ENCODE assay signal across 19 cellular contexts in genomic region chr9:99998266-99998665, GRCh38.
DNase-seq lines count a peak whose midpoint lies in the region; TF ChIP-seq lines count a peak whose summit lies in the region.
"Had no signal": no experiment of that assay in that cellular context is flagged by ENCODE, and none has a peak within 500 bp of the region (broad histone marks: within the 10 kb centered on the region; RNA-seq: fewer than 3 reads in every experiment).

No MANE protein-coding gene starts in this region.

- H3K27ac Mint-ChIP-seq in MCF 10A (ENCODE audit: low read depth, unreplicated experiment) (peak overlapping the region; percentile 37), endodermal cell (peak overlapping the region; percentile 1), nephron progenitor cell (peak overlapping the region; percentile 66)

- intact Hi-C loops in MCF 10A (cut with micrococcal nuclease) (no loop called here), breast epithelium (cut with DNase I; ENCODE audit: low total_unique reads) (no loop called here)

- H2AFZ ChIP-seq in osteoblast (ENCODE audit: low read length): no peak overlapping the region

- H3K36me3 Mint-ChIP-seq in MCF 10A (ENCODE audit: insufficient read depth, unreplicated experiment) (peaks cover 28% of the 10 kb centered on the region), endodermal cell (ENCODE audit: low read depth) (peaks cover 74% of the 10 kb centered on the region), nephron progenitor cell (ENCODE audit: low read depth) (peaks cover 93% of the 10 kb centered on the region)

- BruUV-seq in MCF 10A (replicated peaks; lab: Mats Ljungman, UMichigan): no TSS peak

- no peaks in the 10 kb centered on the region for H4K20me1 ChIP-seq in osteoblast (ENCODE audit: insufficient read depth, low read length)

- H3K4me3 Mint-ChIP-seq in MCF 10A (ENCODE audit: unreplicated experiment) (no peak overlapping the region), endodermal cell (no peak overlapping the region), nephron progenitor cell (no peak overlapping the region)
- H3K4me3 Mint-ChIP-seq: CD4-positive, alpha-beta memory T cell had no signal

- no peak overlapping the region for H3K9ac ChIP-seq in endodermal cell (ENCODE audit: extremely low read depth, low read length, poor library complexity, severe bottlenecking)
- H3K9ac ChIP-seq: KMS-11 had no signal

- no peak overlapping the region for H3K27ac ChIP-seq in breast epithelium
- H3K27ac ChIP-seq in endodermal cell (ENCODE audit: low read depth, low read length): no peak overlapping the region
- H3K27ac ChIP-seq in WERI-Rb-1: no peak overlapping the region
- H3K27ac ChIP-seq in osteoblast (ENCODE audit: low read depth, low read length): no peak overlapping the region
- H3K27ac ChIP-seq: KMS-11 had no signal

- H3K4me1 ChIP-seq in breast epithelium (no peaks in the 10 kb centered on the region), endodermal cell (ENCODE audit: control insufficient read depth, insufficient read depth, low read length) (no peaks in the 10 kb centered on the region), osteoblast (ENCODE audit: insufficient read depth, low read length) (no peaks in the 10 kb centered on the region)

- no peaks in the 10 kb centered on the region for H3K9me3 Mint-ChIP-seq in MCF 10A (ENCODE audit: unreplicated experiment)
- peaks cover 36% of the 10 kb centered on the region for H3K9me3 Mint-ChIP-seq in endodermal cell
- peaks cover 30% of the 10 kb centered on the region for H3K9me3 Mint-ChIP-seq in nephron progenitor cell

- DNase-seq in MCF 10A (ENCODE audit: unreplicated experiment) (no peak), breast epithelium (ENCODE audit: low spot score in 2 of 2) (no peak), endodermal cell (peak; percentile 79), nephron progenitor cell (no peak), WERI-Rb-1 (no peak), osteoblast (ENCODE audit: insufficient read length, low spot score, missing footprints) (no peak), activated T-cell treated with anti-CD3 and anti-CD28 coated beads for 4 hours (no peak)
- DNase-seq in activated naive CD4-positive, alpha-beta T cell (lab: John Stamatoyannopoulos, UW): no peak
- DNase-seq: 8988T; CD4-positive, alpha-beta memory T cell; DND-41; GDM1; GOT3; NCI-H1048; NCI-H1694; NCI-H2107; NCI-H2227 treated with DMSO at 0.1 percent for 48 hours; NCI-H524 had no signal

- H3K4me2 ChIP-seq in osteoblast (ENCODE audit: insufficient read depth, low read length): no peak overlapping the region
- H3K4me2 ChIP-seq: KMS-11 had no signal

- WGBS in endodermal cell (ENCODE audit: insufficient coverage in 1 of 2, insufficient read length in 1 of 2), 2 experiments: 86 to 88% methylated on average over 20 to 22 of the region's 22 CpGs

- CTCF ChIA-PET in MCF 10A (lab: Yijun Ruan, JAX): no interaction called here

- POLR2A ChIA-PET in MCF 10A (lab: Yijun Ruan, JAX): no interaction called here

- H3K4me3 ChIP-seq in breast epithelium (no peak overlapping the region), endodermal cell (ENCODE audit: low read length) (no peak overlapping the region), WERI-Rb-1 (ENCODE audit: low read depth, low read length) (no peak overlapping the region), osteoblast (ENCODE audit: insufficient read depth, low read length) (no peak overlapping the region)

- H3K36me3 ChIP-seq in breast epithelium: no peaks in the 10 kb centered on the region
- peaks cover 18% of the 10 kb centered on the region for H3K36me3 ChIP-seq in endodermal cell (ENCODE audit: control insufficient read depth, insufficient read depth, low read length)
- peaks cover 9% of the 10 kb centered on the region for H3K36me3 ChIP-seq in WERI-Rb-1
- H3K36me3 ChIP-seq in osteoblast (ENCODE audit: insufficient read depth, low read length): peaks cover 3% of the 10 kb centered on the region

- TF ChIP-seq CTCF in MCF 10A (IDR thresholded peaks at IDR 0.05; ENCODE audit: unreplicated experiment) (no peak), breast epithelium (IDR thresholded peaks at IDR 0.05) (no peak), endodermal cell (conservative IDR thresholded peaks at IDR 0.05) (no peak), nephron progenitor cell (IDR thresholded peaks at IDR 0.05) (no peak), WERI-Rb-1 (IDR thresholded peaks at IDR 0.05; ENCODE audit: low read depth, low read length) (no peak), osteoblast (IDR thresholded peaks at IDR 0.05; ENCODE audit: extremely low read depth, low read depth, low read length) (no peak)

- no peaks in the 10 kb centered on the region for H3K79me2 ChIP-seq in osteoblast (ENCODE audit: insufficient read depth, low read length)

- TF ChIP-seq POLR2A in breast epithelium (IDR thresholded peaks at IDR 0.05): no peak

- no peaks in the 10 kb centered on the region for H3K27me3 ChIP-seq in breast epithelium
- no peaks in the 10 kb centered on the region for H3K27me3 ChIP-seq in endodermal cell (ENCODE audit: control insufficient read depth, insufficient read depth, low read length, poor library complexity, severe bottlenecking)
- H3K27me3 ChIP-seq in WERI-Rb-1 (ENCODE audit: insufficient read depth, low read depth, severe bottlenecking): no peaks in the 10 kb centered on the region
- H3K27me3 ChIP-seq in osteoblast (ENCODE audit: insufficient read depth, low read length): no peaks in the 10 kb centered on the region

- peaks cover 1 to 6% of the 10 kb centered on the region in 2 donors for H3K9me3 ChIP-seq in breast epithelium
- H3K9me3 ChIP-seq in endodermal cell (ENCODE audit: control insufficient read depth, low read length): peaks cover 36% of the 10 kb centered on the region
- peaks cover 10% of the 10 kb centered on the region for H3K9me3 ChIP-seq in WERI-Rb-1 (ENCODE audit: severe bottlenecking)
- H3K9me3 ChIP-seq in osteoblast (ENCODE audit: low read depth, low read length): no peaks in the 10 kb centered on the region

- H3K4me1 Mint-ChIP-seq in MCF 10A (ENCODE audit: insufficient read depth, unreplicated experiment) (no peaks in the 10 kb centered on the region), endodermal cell (peaks cover 19% of the 10 kb centered on the region), nephron progenitor cell (no peaks in the 10 kb centered on the region)

- H3K27me3 Mint-ChIP-seq in MCF 10A (ENCODE audit: insufficient read depth, unreplicated experiment) (no peaks in the 10 kb centered on the region), endodermal cell (ENCODE audit: insufficient read depth) (no peaks in the 10 kb centered on the region), nephron progenitor cell (ENCODE audit: low read depth, poor library complexity) (peaks cover 4% of the 10 kb centered on the region)
- H3K27me3 Mint-ChIP-seq: CD4-positive, alpha-beta memory T cell had no signal

Comparison
In these comparisons a context has a peak if more than half of its experiments do, and no peak if none do; other contexts are left out.
1. H3K27ac Mint-ChIP-seq: peak in every context shown above with its lines; median percentile 66 in nephron progenitor cell; 37 in MCF 10A; 1 in endodermal cell.